In genomic region chrX:10126044-10126443, GRCh38 we compare ENCODE assay signal across 36 cellular contexts. TPM values are rescaled to one million over a fixed set of nuclear protein-coding genes. Genes with fewer than 3 reads are reported as not detected.
"Had no signal": no experiment of that assay in that cellular context is flagged by ENCODE, and none has a peak within 500 bp of the region (broad histone marks: within the 10 kb centered on the region; RNA-seq: fewer than 3 reads in every experiment).

No MANE protein-coding gene starts in this region.

- H3K4me3 ChIP-seq: ascending aorta, cardiac muscle cell had no signal

- H3K9me3 ChIP-seq: ascending aorta had no signal

- ATAC-seq: activated CD8-positive, alpha-beta memory T cell treated with anti-CD3 and anti-CD28 coated beads, Interleukin-2, amount 10 ng/mL, durations not matched to agents 7 days and 5 days; PC-3; Right ventricle myocardium inferior; SK-N-SH treated with all-trans-retinoic acid at 6 μM for 48 hours had no signal

- H3K27ac ChIP-seq: ascending aorta, cardiac muscle cell, KMS-11, RWPE1, VCaP had no signal

- H3K27me3 ChIP-seq: ascending aorta, cardiac muscle cell had no signal

- H3K27ac Mint-ChIP-seq: activated B cell treated with CpG ODN at 0.5 μM for 24 hours; activated CD4-positive, alpha-beta memory T cell treated with anti-CD3 and anti-CD28 coated beads for 36 hours; activated CD8-positive, alpha-beta memory T cell treated with anti-CD3 and anti-CD28 coated beads, Interleukin-2, amount 10 ng/mL, durations not matched to agents 7 days and 5 days; activated naive CD4-positive, alpha-beta T cell treated with anti-CD3 and anti-CD28 coated beads, Interleukin-2, amount 50 U/mL, for 24 hours; activated naive CD8-positive, alpha-beta T cell treated with anti-CD3 and anti-CD28 coated beads, Interleukin-2, amount 10 ng/mL, durations not matched to agents 7 days and 5 days had no signal

- H3K27me3 Mint-ChIP-seq: activated B cell treated with CpG ODN at 0.5 μM for 24 hours; activated CD4-positive, alpha-beta memory T cell treated with anti-CD3 and anti-CD28 coated beads for 36 hours; activated CD8-positive, alpha-beta memory T cell treated with anti-CD3 and anti-CD28 coated beads, Interleukin-2, amount 10 ng/mL, durations not matched to agents 7 days and 5 days; activated naive CD4-positive, alpha-beta T cell treated with anti-CD3 and anti-CD28 coated beads, Interleukin-2, amount 50 U/mL, for 24 hours; activated naive CD8-positive, alpha-beta T cell treated with anti-CD3 and anti-CD28 coated beads, Interleukin-2, amount 10 ng/mL, durations not matched to agents 7 days and 5 days had no signal

- H3K36me3 Mint-ChIP-seq: activated CD4-positive, alpha-beta memory T cell treated with anti-CD3 and anti-CD28 coated beads for 36 hours; activated naive CD4-positive, alpha-beta T cell treated with anti-CD3 and anti-CD28 coated beads, Interleukin-2, amount 50 U/mL, for 24 hours had no signal

- H3K36me3 ChIP-seq: cardiac muscle cell had no signal

- H3K9me3 Mint-ChIP-seq: activated B cell treated with CpG ODN at 0.5 μM for 24 hours; activated CD4-positive, alpha-beta memory T cell treated with anti-CD3 and anti-CD28 coated beads for 36 hours; activated naive CD4-positive, alpha-beta T cell treated with anti-CD3 and anti-CD28 coated beads, Interleukin-2, amount 50 U/mL, for 24 hours; activated naive CD8-positive, alpha-beta T cell treated with anti-CD3 and anti-CD28 coated beads, Interleukin-2, amount 10 ng/mL, durations not matched to agents 7 days and 5 days had no signal

- H3K4me3 Mint-ChIP-seq: activated B cell treated with CpG ODN at 0.5 μM for 24 hours; activated CD4-positive, alpha-beta memory T cell treated with anti-CD3 and anti-CD28 coated beads for 36 hours; activated CD8-positive, alpha-beta memory T cell treated with anti-CD3 and anti-CD28 coated beads, Interleukin-2, amount 10 ng/mL, durations not matched to agents 7 days and 5 days; activated naive CD4-positive, alpha-beta T cell treated with anti-CD3 and anti-CD28 coated beads, Interleukin-2, amount 50 U/mL, for 24 hours; activated naive CD8-positive, alpha-beta T cell treated with anti-CD3 and anti-CD28 coated beads, Interleukin-2, amount 10 ng/mL, durations not matched to agents 7 days and 5 days had no signal

- DNase-seq: activated B cell treated with CpG ODN at 0.5 μM for 24 hours; activated CD4-positive, alpha-beta memory T cell treated with anti-CD3 and anti-CD28 coated beads for 36 hours; activated CD4-positive, alpha-beta T cell treated with anti-CD3 and anti-CD28 coated beads for 4 hours; activated CD4-positive, alpha-beta T cell treated with anti-CD3 and anti-CD28 coated beads, Interleukin-2, amount 50 U/mL, for 1 hour; activated CD4-positive, CD25-positive, alpha-beta regulatory T cell treated with anti-CD3 and anti-CD28 coated beads, Interleukin-2, amount 50 U/mL, for 72 hours; activated CD8-positive, alpha-beta memory T cell treated with anti-CD3 and anti-CD28 coated beads for 24 hours; activated CD8-positive, alpha-beta memory T cell treated with anti-CD3 and anti-CD28 coated beads, Interleukin-2, amount 10 ng/mL, durations not matched to agents 7 days and 5 days; activated CD8-positive, alpha-beta memory T cell treated with anti-CD3 and anti-CD28 coated beads, Interleukin-2, amount 50 U/mL, for 48 hours; activated effector memory CD4-positive, alpha-beta T cell treated with Interleukin-2 at 50 U/mL for 16 hours; activated naive CD8-positive, alpha-beta T cell treated with anti-CD3 and anti-CD28 coated beads, Interleukin-2, amount 10 ng/mL, durations not matched to agents 7 days and 5 days; activated T-cell treated with anti-CD3 and anti-CD28 coated beads, Interleukin-2, amount 50 U/mL, for 48 hours; amygdala; MM.1S; MV-4-11; NCI-H1092; NCI-H1436 treated with DMSO at 0.1 percent for 48 hours; NCI-H1694 treated with DMSO at 0.1 percent for 48 hours; NCI-H2029; NCI-H345; NCI-H510A; NCI-H526; NCI-H748 treated with DMSO at 0.1 percent for 48 hours; NK-92 treated with Interleukin-12 subunit alpha and Interleukin-12 subunit beta, amount 100 ng/mL, for 24 hours; PC-3; SIG-M5; T-helper 1 cell; T-helper 2 cell; T-helper 9 cell had no signal

RNA-seq across cellular contexts. Expression of gene CLCN4, which starts 30.7 kb away (rescaled TPM):
- total RNA-seq: activated CD4-positive, alpha-beta memory T cell treated with anti-CD3 and anti-CD28 coated beads for 36 hours had no signal
